In the genomic region with DNA sequence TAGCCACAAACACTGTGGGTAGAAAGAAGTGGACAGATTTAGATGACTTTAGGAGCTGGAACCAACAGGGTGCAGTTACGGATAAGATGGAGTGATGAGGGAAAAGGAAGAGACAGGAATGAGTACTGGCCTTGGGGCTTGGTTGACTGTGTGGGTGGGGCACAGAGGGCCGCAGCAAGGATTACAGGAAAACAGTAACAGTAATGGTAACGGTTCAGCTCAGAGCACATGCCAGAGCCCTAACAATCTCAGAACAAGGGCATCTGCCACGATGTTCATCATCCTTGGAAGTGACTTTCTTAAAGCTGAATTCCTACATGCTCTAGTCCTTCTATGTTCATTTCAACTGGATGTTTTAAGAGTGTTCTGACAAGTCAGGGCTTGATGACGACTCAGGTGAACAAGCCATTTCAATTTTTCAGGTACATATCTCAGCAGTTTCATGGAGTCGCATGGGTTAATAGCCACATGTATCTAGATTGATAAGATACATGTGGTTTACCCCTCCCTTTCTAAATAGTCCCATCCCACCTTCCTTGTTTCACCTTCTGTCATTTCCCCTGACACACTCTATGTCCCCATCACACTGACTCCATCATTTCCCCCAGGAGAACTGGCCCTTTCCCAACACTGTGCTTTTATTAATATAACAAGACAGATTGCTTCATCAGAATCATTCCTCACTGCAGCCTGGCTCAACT, we compare ENCODE assay signal across 16 cellular contexts.
DNase-seq lines count a peak whose midpoint lies in the region; ATAC-seq and TF ChIP-seq lines count a peak whose summit lies in the region.
"Had no signal": no experiment of that assay in that cellular context is flagged by ENCODE, and none has a peak within 500 bp of the region (broad histone marks: within the 10 kb centered on the region; RNA-seq: fewer than 3 reads in every experiment).

No MANE protein-coding gene starts in this region.

- H3K4me3 ChIP-seq in subcutaneous abdominal adipose tissue (ENCODE audit: low read depth in 1 of 5, low read length in 5 of 5): no peak overlapping the region
- H3K4me3 ChIP-seq: colonic mucosa, GM23338, lung, SJSA1 had no signal

- H3K27ac Mint-ChIP-seq in activated naive CD4-positive, alpha-beta T cell treated with anti-CD3 and anti-CD28 coated beads, Interleukin-2, amount 50 U/mL, for 72 hours: peak overlapping the region; percentile 3 to 83
- peak overlapping the region; percentile 55 for H3K27ac Mint-ChIP-seq in activated T-helper 17 cell treated with anti-CD3 and anti-CD28 coated beads, Interleukin-2, amount 50 U/mL, for 72 hours
- H3K27ac Mint-ChIP-seq: activated naive CD8-positive, alpha-beta T cell treated with anti-CD3 and anti-CD28 coated beads, Interleukin-2, amount 10 ng/mL, durations not matched to agents 7 days and 5 days; GM23338 had no signal

- no peaks in the 10 kb centered on the region for H3K27me3 ChIP-seq in foreskin keratinocyte
- no peaks in the 10 kb centered on the region for H3K27me3 ChIP-seq in subcutaneous abdominal adipose tissue (ENCODE audit: control insufficient read depth in 5 of 5, insufficient read depth in 4 of 5, low read length in 5 of 5)
- H3K27me3 ChIP-seq: colonic mucosa, SJSA1 had no signal

- no peaks in the 10 kb centered on the region for H3K27me3 Mint-ChIP-seq in activated T-helper 17 cell treated with anti-CD3 and anti-CD28 coated beads, Interleukin-2, amount 50 U/mL, for 72 hours
- H3K27me3 Mint-ChIP-seq: activated naive CD8-positive, alpha-beta T cell treated with anti-CD3 and anti-CD28 coated beads, Interleukin-2, amount 10 ng/mL, durations not matched to agents 7 days and 5 days; stimulated activated naive CD8-positive, alpha-beta T cell treated with anti-CD3 and anti-CD28 coated beads, Interleukin-15, amount 100 ng/mL, for 72 hours had no signal

- H3K36me3 ChIP-seq in subcutaneous abdominal adipose tissue (ENCODE audit: control insufficient read depth in 5 of 5, insufficient read depth in 5 of 5, low read length in 5 of 5): peaks cover 21 to 49% (median 44%) of the 10 kb centered on the region in 5 donors

- H3K9me3 Mint-ChIP-seq in activated naive CD4-positive, alpha-beta T cell treated with anti-CD3 and anti-CD28 coated beads, Interleukin-2, amount 50 U/mL, for 72 hours: no peaks in the 10 kb centered on the region
- H3K9me3 Mint-ChIP-seq in activated T-helper 17 cell treated with anti-CD3 and anti-CD28 coated beads, Interleukin-2, amount 50 U/mL, for 72 hours: no peaks in the 10 kb centered on the region
- H3K9me3 Mint-ChIP-seq: activated naive CD8-positive, alpha-beta T cell treated with anti-CD3 and anti-CD28 coated beads, Interleukin-2, amount 10 ng/mL, durations not matched to agents 7 days and 5 days; GM23338; stimulated activated naive CD8-positive, alpha-beta T cell treated with anti-CD3 and anti-CD28 coated beads, Interleukin-15, amount 100 ng/mL, for 72 hours had no signal

- H3K9me3 ChIP-seq in subcutaneous abdominal adipose tissue (ENCODE audit: control insufficient read depth in 5 of 5, low read length in 5 of 5): no peaks in the 10 kb centered on the region
- H3K9me3 ChIP-seq: colonic mucosa, SJSA1 had no signal

- H3K9ac ChIP-seq in subcutaneous abdominal adipose tissue (ENCODE audit: low read length in 5 of 5): no peak overlapping the region

- ATAC-seq in activated naive CD4-positive, alpha-beta T cell treated with anti-CD3 and anti-CD28 coated beads, Interleukin-2, amount 50 U/mL, for 72 hours: no peak
- ATAC-seq in activated T-helper 17 cell treated with anti-CD3 and anti-CD28 coated beads, Interleukin-2, amount 50 U/mL, for 72 hours (replicated peaks): no peak
- ATAC-seq in foreskin keratinocyte: peak; percentile 61
- ATAC-seq: GM23338; stimulated activated naive CD8-positive, alpha-beta T cell treated with anti-CD3 and anti-CD28 coated beads, Interleukin-15, amount 100 ng/mL, for 72 hours had no signal

- peaks cover 10% of the 10 kb centered on the region for H3K4me1 ChIP-seq in foreskin keratinocyte
- peaks cover 3 to 27% (median 20%) of the 10 kb centered on the region in 5 donors for H3K4me1 ChIP-seq in subcutaneous abdominal adipose tissue (ENCODE audit: control insufficient read depth in 5 of 5, insufficient read depth in 5 of 5, low read length in 5 of 5)
- H3K4me1 ChIP-seq: colonic mucosa, SJSA1 had no signal

- H3K36me3 Mint-ChIP-seq in activated naive CD4-positive, alpha-beta T cell treated with anti-CD3 and anti-CD28 coated beads, Interleukin-2, amount 50 U/mL, for 72 hours: peaks cover 15 to 35% of the 10 kb centered on the region in 2 donors
- peaks cover 97% of the 10 kb centered on the region for H3K36me3 Mint-ChIP-seq in activated T-helper 17 cell treated with anti-CD3 and anti-CD28 coated beads, Interleukin-2, amount 50 U/mL, for 72 hours (ENCODE audit: low read depth)

- no peak overlapping the region for H3K4me3 Mint-ChIP-seq in activated T-helper 17 cell treated with anti-CD3 and anti-CD28 coated beads, Interleukin-2, amount 50 U/mL, for 72 hours
- H3K4me3 Mint-ChIP-seq: activated naive CD8-positive, alpha-beta T cell treated with anti-CD3 and anti-CD28 coated beads, Interleukin-2, amount 10 ng/mL, durations not matched to agents 7 days and 5 days; GM23338; stimulated activated naive CD8-positive, alpha-beta T cell treated with anti-CD3 and anti-CD28 coated beads, Interleukin-15, amount 100 ng/mL, for 72 hours had no signal

- no peak for TF ChIP-seq CTCF in foreskin keratinocyte (conservative IDR thresholded peaks at IDR 0.05)

- no peak overlapping the region for H3K27ac ChIP-seq in foreskin keratinocyte
- peak overlapping the region; percentile 0 for H3K27ac ChIP-seq in subcutaneous abdominal adipose tissue (ENCODE audit: low read depth, low read length)
- H3K27ac ChIP-seq: colonic mucosa, SJSA1 had no signal

- peaks cover 4% of the 10 kb centered on the region for H3K4me1 Mint-ChIP-seq in activated T-helper 17 cell treated with anti-CD3 and anti-CD28 coated beads, Interleukin-2, amount 50 U/mL, for 72 hours
- H3K4me1 Mint-ChIP-seq: GM23338; stimulated activated naive CD8-positive, alpha-beta T cell treated with anti-CD3 and anti-CD28 coated beads, Interleukin-15, amount 100 ng/mL, for 72 hours had no signal

- DNase-seq in activated naive CD4-positive, alpha-beta T cell treated with anti-CD3 and anti-CD28 coated beads, Interleukin-2, amount 50 U/mL, for 72 hours (ENCODE audit: low spot score in 2 of 2): no peak
- no peak for DNase-seq in activated naive CD4-positive, alpha-beta T cell treated with anti-CD3 and anti-CD28 coated beads, Interleukin-2, amount 50 U/mL, for 16 hours
- DNase-seq in foreskin keratinocyte (peak in 1 of 2 donors; percentile 77), SW 1271 (lab: John Stamatoyannopoulos, UW) (no peak), inferior parietal cortex (ENCODE audit: extremely low spot score) (no peak)
- DNase-seq in stimulated activated CD4-positive, alpha-beta T cell treated with anti-CD3 and anti-CD28 coated beads, Interleukin-12 subunit alpha, Interleukin-12 subunit beta, amount 100 ng/mL, for 4 hours: no peak
- DNase-seq: activated naive CD8-positive, alpha-beta T cell treated with anti-CD3 and anti-CD28 coated beads, Interleukin-2, amount 10 ng/mL, durations not matched to agents 7 days and 5 days; colonic mucosa; NCI-H1092; NCI-H2227 treated with DMSO at 0.1 percent for 48 hours; stimulated activated naive CD8-positive, alpha-beta T cell treated with anti-CD3 and anti-CD28 coated beads, Interleukin-15, amount 100 ng/mL, for 72 hours had no signal
